Comparison of ENCODE assay signal across 10 cellular contexts in the genomic region with DNA sequence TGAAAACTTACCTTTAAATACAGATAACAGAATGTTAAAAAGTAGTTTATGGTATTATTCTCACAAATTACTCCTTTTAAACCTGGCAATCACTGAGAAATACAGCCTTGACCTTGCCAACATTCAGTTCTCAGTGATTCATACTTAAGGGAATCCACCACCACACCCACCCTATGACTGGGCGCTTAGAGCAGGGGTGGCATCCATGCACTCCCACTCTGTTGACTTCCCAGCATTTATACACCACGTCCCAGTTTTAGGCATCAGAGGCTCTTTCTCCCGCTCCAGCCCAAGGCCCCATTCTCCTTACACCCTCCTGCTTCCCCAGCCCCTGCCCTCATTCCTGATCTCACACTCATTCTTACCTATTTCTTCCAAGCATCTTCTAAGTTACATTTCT. TPM values are rescaled to one million over a fixed set of nuclear protein-coding genes. Genes with fewer than 3 reads are reported as not detected.
DNase-seq lines count a peak whose midpoint lies in the region; ATAC-seq and TF ChIP-seq lines count a peak whose summit lies in the region.
"Had no signal": no experiment of that assay in that cellular context is flagged by ENCODE, and none has a peak within 500 bp of the region (broad histone marks: within the 10 kb centered on the region; RNA-seq: fewer than 3 reads in every experiment).

No MANE protein-coding gene starts in this region.

- H3K4me1 Mint-ChIP-seq in HFFc6 (ENCODE audit: low read depth) (peaks cover 93% of the 10 kb centered on the region), WTC11 (peaks cover 20% of the 10 kb centered on the region)
- H3K4me1 Mint-ChIP-seq in stimulated activated naive CD8-positive, alpha-beta T cell treated with anti-CD3 and anti-CD28 coated beads, Interleukin-15, amount 100 ng/mL, for 72 hours, result peaks cover 22% of the 10 kb centered on the region

- intact Hi-C loops in left ventricle myocardium inferior (cut with micrococcal nuclease), result no loop called here

- TF ChIP-seq CTCF in HFFc6 (IDR thresholded peaks at IDR 0.05) (no peak), WTC11 (IDR thresholded peaks at IDR 0.05) (no peak), left ventricle myocardium inferior (IDR thresholded peaks at IDR 0.05; ENCODE audit: borderline replicate concordance) (no peak)

- H3K4me3 ChIP-seq in left ventricle myocardium inferior, result no peak overlapping the region
- H3K4me3 ChIP-seq: cardiac muscle cell, SJCRH30 had no signal

- peak; percentile 79 for DNase-seq in HFFc6
- no peak for DNase-seq in WTC11 (ENCODE audit: low spot score)
- DNase-seq in left ventricle myocardium inferior, result no peak
- no peak for DNase-seq in stimulated activated naive CD8-positive, alpha-beta T cell treated with anti-CD3 and anti-CD28 coated beads, Interleukin-15, amount 100 ng/mL, for 72 hours
- DNase-seq in hypothalamus (lab: John Stamatoyannopoulos, UW), result no peak
- DNase-seq: SJCRH30 had no signal

- peak overlapping the region; percentile 82 for H3K4me3 Mint-ChIP-seq in HFFc6
- no peak overlapping the region for H3K4me3 Mint-ChIP-seq in WTC11
- no peak overlapping the region for H3K4me3 Mint-ChIP-seq in stimulated activated naive CD8-positive, alpha-beta T cell treated with anti-CD3 and anti-CD28 coated beads, Interleukin-15, amount 100 ng/mL, for 72 hours

- peaks cover 74% of the 10 kb centered on the region for H3K4me1 ChIP-seq in left ventricle myocardium inferior

- H3K36me3 Mint-ChIP-seq in HFFc6 (ENCODE audit: low read depth) (peaks cover 42% of the 10 kb centered on the region), WTC11 (peaks cover 14% of the 10 kb centered on the region)

- peaks cover 2% of the 10 kb centered on the region for H3K27me3 Mint-ChIP-seq in HFFc6 (ENCODE audit: insufficient read depth)
- no peaks in the 10 kb centered on the region for H3K27me3 Mint-ChIP-seq in WTC11 (ENCODE audit: low read depth)
- H3K27me3 Mint-ChIP-seq in stimulated activated naive CD8-positive, alpha-beta T cell treated with anti-CD3 and anti-CD28 coated beads, Interleukin-15, amount 100 ng/mL, for 72 hours, result no peaks in the 10 kb centered on the region

- H3K9me3 ChIP-seq in left ventricle myocardium inferior (replicated peaks), result no peaks in the 10 kb centered on the region
- H3K9me3 ChIP-seq: neutrophil, SJCRH30 had no signal

- peak overlapping the region; percentile 14 for H3K27ac ChIP-seq in left ventricle myocardium inferior (replicated peaks)
- H3K27ac ChIP-seq: cardiac muscle cell, neutrophil, SJCRH30 had no signal

- H3K36me3 ChIP-seq in left ventricle myocardium inferior, result peaks cover 12% of the 10 kb centered on the region
- H3K36me3 ChIP-seq: cardiac muscle cell, neutrophil, SJCRH30 had no signal

- ATAC-seq in WTC11, result no peak
- peak; percentile 67 for ATAC-seq in stimulated activated naive CD8-positive, alpha-beta T cell treated with anti-CD3 and anti-CD28 coated beads, Interleukin-15, amount 100 ng/mL, for 72 hours
- ATAC-seq in GM18858 (IDR thresholded peaks at IDR 0.05; ENCODE audit: unreplicated experiment), result no peak
- no peak for ATAC-seq in GM18511 (IDR thresholded peaks at IDR 0.05; ENCODE audit: unreplicated experiment)

- no peaks in the 10 kb centered on the region for H3K9me3 Mint-ChIP-seq in HFFc6
- no peaks in the 10 kb centered on the region for H3K9me3 Mint-ChIP-seq in WTC11
- no peaks in the 10 kb centered on the region for H3K9me3 Mint-ChIP-seq in stimulated activated naive CD8-positive, alpha-beta T cell treated with anti-CD3 and anti-CD28 coated beads, Interleukin-15, amount 100 ng/mL, for 72 hours

- CTCF ChIA-PET in WTC11 (lab: Charles Lee), result no interaction called here

- peak overlapping the region; percentile 95 for H3K27ac Mint-ChIP-seq in HFFc6
- H3K27ac Mint-ChIP-seq in WTC11, result peak overlapping the region; percentile 3; the same call in 1 of the 2 replicates
- no peak overlapping the region for H3K27ac Mint-ChIP-seq in stimulated activated naive CD8-positive, alpha-beta T cell treated with anti-CD3 and anti-CD28 coated beads, Interleukin-15, amount 100 ng/mL, for 72 hours

- POLR2A ChIA-PET in WTC11 (lab: Charles Lee), result no interaction called here

- H3K27me3 ChIP-seq in left ventricle myocardium inferior (ENCODE audit: low read depth), result no peaks in the 10 kb centered on the region
- H3K27me3 ChIP-seq: cardiac muscle cell, neutrophil, SJCRH30 had no signal

TF ChIP-seq in WTC11, 78 proteins besides CTCF, POLR2A, EP300 and RAD21:
- TF ChIP-seq JAZF1 (CRISPR knock-in tag; IDR thresholded peaks at IDR 0.05), result no peak
- TF ChIP-seq, protein P1, sequence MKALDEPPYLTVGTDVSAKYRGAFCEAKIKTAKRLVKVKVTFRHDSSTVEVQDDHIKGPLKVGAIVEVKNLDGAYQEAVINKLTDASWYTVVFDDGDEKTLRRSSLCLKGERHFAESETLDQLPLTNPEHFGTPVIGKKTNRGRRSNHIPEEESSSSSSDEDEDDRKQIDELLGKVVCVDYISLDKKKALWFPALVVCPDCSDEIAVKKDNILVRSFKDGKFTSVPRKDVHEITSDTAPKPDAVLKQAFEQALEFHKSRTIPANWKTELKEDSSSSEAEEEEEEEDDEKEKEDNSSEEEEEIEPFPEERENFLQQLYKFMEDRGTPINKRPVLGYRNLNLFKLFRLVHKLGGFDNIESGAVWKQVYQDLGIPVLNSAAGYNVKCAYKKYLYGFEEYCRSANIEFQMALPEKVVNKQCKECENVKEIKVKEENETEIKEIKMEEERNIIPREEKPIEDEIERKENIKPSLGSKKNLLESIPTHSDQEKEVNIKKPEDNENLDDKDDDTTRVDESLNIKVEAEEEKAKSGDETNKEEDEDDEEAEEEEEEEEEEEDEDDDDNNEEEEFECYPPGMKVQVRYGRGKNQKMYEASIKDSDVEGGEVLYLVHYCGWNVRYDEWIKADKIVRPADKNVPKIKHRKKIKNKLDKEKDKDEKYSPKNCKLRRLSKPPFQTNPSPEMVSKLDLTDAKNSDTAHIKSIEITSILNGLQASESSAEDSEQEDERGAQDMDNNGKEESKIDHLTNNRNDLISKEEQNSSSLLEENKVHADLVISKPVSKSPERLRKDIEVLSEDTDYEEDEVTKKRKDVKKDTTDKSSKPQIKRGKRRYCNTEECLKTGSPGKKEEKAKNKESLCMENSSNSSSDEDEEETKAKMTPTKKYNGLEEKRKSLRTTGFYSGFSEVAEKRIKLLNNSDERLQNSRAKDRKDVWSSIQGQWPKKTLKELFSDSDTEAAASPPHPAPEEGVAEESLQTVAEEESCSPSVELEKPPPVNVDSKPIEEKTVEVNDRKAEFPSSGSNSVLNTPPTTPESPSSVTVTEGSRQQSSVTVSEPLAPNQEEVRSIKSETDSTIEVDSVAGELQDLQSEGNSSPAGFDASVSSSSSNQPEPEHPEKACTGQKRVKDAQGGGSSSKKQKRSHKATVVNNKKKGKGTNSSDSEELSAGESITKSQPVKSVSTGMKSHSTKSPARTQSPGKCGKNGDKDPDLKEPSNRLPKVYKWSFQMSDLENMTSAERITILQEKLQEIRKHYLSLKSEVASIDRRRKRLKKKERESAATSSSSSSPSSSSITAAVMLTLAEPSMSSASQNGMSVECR (CRISPR knock-in tag; IDR thresholded peaks at IDR 0.05; ENCODE audit: borderline replicate concordance), result no peak
- TF ChIP-seq ESRRA (CRISPR knock-in tag; IDR thresholded peaks at IDR 0.05; ENCODE audit: borderline replicate concordance), result no peak
- TF ChIP-seq FOXP1 (CRISPR knock-in tag; IDR thresholded peaks at IDR 0.05; ENCODE audit: borderline replicate concordance), result no peak
- no peak for TF ChIP-seq TEAD4 (CRISPR knock-in tag; IDR thresholded peaks at IDR 0.05)

RNA-seq across cellular contexts. Expression of a gene that starts 16.3 kb away (rescaled TPM):
- total RNA-seq in HFFc6 (2021; fragmentation: NEBNext Ultra II Directional; extraction: Animal tissue kit (Norgen Biotek cat#: 25700)), result 10 to 100 TPM; 28.9 to 47.0 (median 40.2) TPM
- 25.8 to 32.3 TPM (median 30.7 TPM) in 3 replicates for total RNA-seq in WTC11 (2021)
- total RNA-seq in left ventricle myocardium inferior, result 10.6 TPM

Comparison
In these comparisons a context has a peak if more than half of its experiments do, and no peak if none do; other contexts are left out.
1. H3K27ac Mint-ChIP-seq: peak in HFFc6 (single experiment) and WTC11 (single experiment); none in stimulated activated naive CD8-positive, alpha-beta T cell treated with anti-CD3 and anti-CD28 coated beads, Interleukin-15, amount 100 ng/mL, for 72 hours (0 of 2).